ENCODE assay signal across 10 cellular contexts in the genomic region with DNA sequence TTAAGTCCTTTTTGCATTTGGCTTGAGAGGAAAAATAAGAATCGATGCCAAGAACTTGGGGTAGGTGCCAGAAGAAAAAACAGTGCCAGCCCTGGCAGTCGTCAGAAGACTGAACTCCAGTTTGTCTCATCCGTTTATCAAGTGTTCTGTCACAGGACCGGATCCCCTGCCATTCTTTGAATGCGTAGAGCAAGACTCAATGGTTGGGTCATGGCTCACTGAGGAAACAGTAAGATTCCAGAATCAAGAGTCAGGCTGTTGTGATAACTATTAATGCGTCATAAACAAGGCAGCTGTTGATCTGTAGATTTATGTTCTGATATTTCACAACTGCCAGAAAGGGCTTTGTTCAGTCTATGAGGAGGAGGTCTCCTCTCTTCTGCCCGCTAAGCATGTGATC.
DNase-seq lines count a peak whose midpoint lies in the region; ATAC-seq and TF ChIP-seq lines count a peak whose summit lies in the region.
"Had no signal": no experiment of that assay in that cellular context is flagged by ENCODE, and none has a peak within 500 bp of the region (broad histone marks: within the 10 kb centered on the region; RNA-seq: fewer than 3 reads in every experiment).

No MANE protein-coding gene starts in this region.

- H2BK15ac ChIP-seq in neuronal stem cell (ENCODE audit: low read length): no peak overlapping the region

- no peak overlapping the region for H3K23ac ChIP-seq in neuronal stem cell (ENCODE audit: low read depth, low read length, poor library complexity)

- in situ Hi-C loops in KBM-7 (cut with MboI; ENCODE audit: low pct_unique_long_range_greater_than_20kb, low sequenced_read_pairs): no loop called here

- H3K4me1 ChIP-seq in liver (ENCODE audit: control insufficient read depth in 4 of 4, insufficient read depth in 4 of 4, low read length in 3 of 4) (no peaks in the 10 kb centered on the region), right lobe of liver (no peaks in the 10 kb centered on the region), neuronal stem cell (ENCODE audit: control insufficient read depth in 2 of 2, insufficient read depth in 1 of 2, low read depth in 1 of 2, low read length in 2 of 2) (no peaks in the 10 kb centered on the region)
- H3K4me1 ChIP-seq: BLaER1, Peyer's patch had no signal

- WGBS in liver: 66% methylated on average over 7 of the region's 7 CpGs
- WGBS in right lobe of liver (ENCODE audit: insufficient coverage, low coverage, low lambda C conversion rate, missing lambda C conversion rate): 61% methylated on average over 7 of the region's 7 CpGs
- WGBS in neuronal stem cell (ENCODE audit: extremely low coverage in 2 of 2, insufficient read length in 2 of 2, insufficient replicate concordance in 1 of 2), 2 donors: no CpG with 5 or more reads among the region's 7 CpGs

- DNase-seq in right lobe of liver (no peak), dermis microvascular lymphatic vessel endothelial cell (ENCODE audit: low read depth in 2 of 2) (peak; percentile 43 to 95), mucosa of gallbladder (ENCODE audit: low spot score) (peak; percentile 70), neuronal stem cell (ENCODE audit: low spot score) (no peak), KBM-7 (no peak)
- no peak for DNase-seq in stimulated activated CD4-positive, alpha-beta T cell treated with anti-CD3 and anti-CD28 coated beads, Interleukin-12 subunit alpha, Interleukin-12 subunit beta, amount 100 ng/mL, for 4 hours

- TF ChIP-seq CTCF in liver (IDR thresholded peaks at IDR 0.05; ENCODE audit: low read depth, low read length, missing input control) (no peak), right lobe of liver (IDR thresholded peaks at IDR 0.05) (no peak)

- H2BK120ac ChIP-seq in neuronal stem cell (ENCODE audit: low read depth, low read length): no peak overlapping the region

- H3K27me3 ChIP-seq in liver (ENCODE audit: control insufficient read depth in 4 of 4, insufficient read depth in 4 of 4, low read length in 3 of 4) (no peaks in the 10 kb centered on the region), right lobe of liver (no peaks in the 10 kb centered on the region), neuronal stem cell (ENCODE audit: control insufficient read depth in 3 of 3, insufficient read depth in 3 of 3, low read depth in 1 of 3, low read length in 3 of 3) (no peaks in the 10 kb centered on the region)
- H3K27me3 ChIP-seq: BLaER1, Peyer's patch had no signal

- no peak overlapping the region for H3K4me2 ChIP-seq in neuronal stem cell (ENCODE audit: insufficient read depth, low read length, poor library complexity, severe bottlenecking)
- H3K4me2 ChIP-seq: BLaER1 had no signal

- H3K4me3 ChIP-seq in liver (ENCODE audit: low read depth in 1 of 3, low read length in 3 of 3) (no peak overlapping the region), right lobe of liver (no peak overlapping the region), neuronal stem cell (ENCODE audit: low read length in 2 of 2) (no peak overlapping the region)
- H3K4me3 ChIP-seq: BLaER1, Peyer's patch had no signal

- no peak overlapping the region for H4K91ac ChIP-seq in neuronal stem cell (ENCODE audit: low read depth, low read length, poor library complexity)

- H2BK12ac ChIP-seq in neuronal stem cell (ENCODE audit: low read length): no peak overlapping the region

- H3K27ac ChIP-seq in liver (ENCODE audit: low read depth in 1 of 2, low read length in 2 of 2) (no peak overlapping the region), right lobe of liver (no peak overlapping the region), neuronal stem cell (replicated peaks; ENCODE audit: low read length) (no peak overlapping the region)
- H3K27ac ChIP-seq: BLaER1 had no signal

- no peak overlapping the region for H2AFZ ChIP-seq in neuronal stem cell (ENCODE audit: low read length)

- no peak overlapping the region for H2BK5ac ChIP-seq in neuronal stem cell (ENCODE audit: low read length)

- H3K9ac ChIP-seq in liver (ENCODE audit: low read depth in 1 of 2, low read length in 2 of 2) (no peak overlapping the region), neuronal stem cell (ENCODE audit: low read depth, low read length, poor library complexity) (no peak overlapping the region)
- H3K9ac ChIP-seq: BLaER1 had no signal

- no peak overlapping the region for H3K4ac ChIP-seq in neuronal stem cell (ENCODE audit: low read length)

- H3K14ac ChIP-seq in neuronal stem cell (ENCODE audit: low read length): no peak overlapping the region

- no peaks in the 10 kb centered on the region for H3K79me1 ChIP-seq in neuronal stem cell (ENCODE audit: low read depth, low read length)

- H3K18ac ChIP-seq in neuronal stem cell (ENCODE audit: low read length): no peak overlapping the region

- TF ChIP-seq POLR2A in right lobe of liver (IDR thresholded peaks at IDR 0.05): no peak

- no peak overlapping the region for H4K8ac ChIP-seq in neuronal stem cell (ENCODE audit: low read depth, low read length)

- H3K36me3 ChIP-seq in liver (ENCODE audit: control insufficient read depth in 4 of 4, insufficient read depth in 3 of 4, low read depth in 1 of 4, low read length in 3 of 4): no peaks in the 10 kb centered on the region
- no peaks in the 10 kb centered on the region for H3K36me3 ChIP-seq in right lobe of liver
- peaks cover 0 to 3% of the 10 kb centered on the region in 2 donors for H3K36me3 ChIP-seq in neuronal stem cell (replicated peaks in 1 of 2; ENCODE audit: control insufficient read depth in 2 of 2, insufficient read depth in 2 of 2, low read length in 2 of 2)
- H3K36me3 ChIP-seq: BLaER1, Peyer's patch had no signal

- H2AK5ac ChIP-seq in neuronal stem cell (ENCODE audit: low read depth, low read length): no peak overlapping the region

- intact Hi-C loops in right lobe of liver (cut with DNase I): no loop called here

- ATAC-seq in right lobe of liver (no peak), HG02623 (IDR thresholded peaks at IDR 0.05; ENCODE audit: unreplicated experiment) (no peak)

- H3K9me3 ChIP-seq in liver (ENCODE audit: control insufficient read depth in 4 of 4, low read length in 3 of 4): no peaks in the 10 kb centered on the region
- no peaks in the 10 kb centered on the region for H3K9me3 ChIP-seq in right lobe of liver
- no peaks in the 10 kb centered on the region for H3K9me3 ChIP-seq in neuronal stem cell (replicated peaks in 1 of 2; ENCODE audit: control insufficient read depth in 2 of 2, insufficient read depth in 1 of 2, low read depth in 1 of 2, low read length in 2 of 2)
- H3K9me3 ChIP-seq: BLaER1, Peyer's patch had no signal

- no peak for TF ChIP-seq RAD21 in liver (IDR thresholded peaks at IDR 0.05)

TF ChIP-seq in liver, 16 proteins besides CTCF, POLR2A, EP300 and RAD21:
- TF ChIP-seq EGR1 (IDR thresholded peaks at IDR 0.05; ENCODE audit: low read depth in 2 of 2) (no peak), NR2F2 (IDR thresholded peaks at IDR 0.05) (peak; percentile 10)

Comparison
In these comparisons a context has a peak if more than half of its experiments do, and no peak if none do; other contexts are left out.
1. DNase-seq: peak in dermis microvascular lymphatic vessel endothelial cell (2 of 2) and mucosa of gallbladder (single experiment); none in right lobe of liver (0 of 3), neuronal stem cell (single experiment), stimulated activated CD4-positive, alpha-beta T cell treated with anti-CD3 and anti-CD28 coated beads, Interleukin-12 subunit alpha, Interleukin-12 subunit beta, amount 100 ng/mL, for 4 hours (single experiment) and KBM-7 (single experiment).